23 cellular contexts compared by ENCODE assay signal in the genomic region with DNA sequence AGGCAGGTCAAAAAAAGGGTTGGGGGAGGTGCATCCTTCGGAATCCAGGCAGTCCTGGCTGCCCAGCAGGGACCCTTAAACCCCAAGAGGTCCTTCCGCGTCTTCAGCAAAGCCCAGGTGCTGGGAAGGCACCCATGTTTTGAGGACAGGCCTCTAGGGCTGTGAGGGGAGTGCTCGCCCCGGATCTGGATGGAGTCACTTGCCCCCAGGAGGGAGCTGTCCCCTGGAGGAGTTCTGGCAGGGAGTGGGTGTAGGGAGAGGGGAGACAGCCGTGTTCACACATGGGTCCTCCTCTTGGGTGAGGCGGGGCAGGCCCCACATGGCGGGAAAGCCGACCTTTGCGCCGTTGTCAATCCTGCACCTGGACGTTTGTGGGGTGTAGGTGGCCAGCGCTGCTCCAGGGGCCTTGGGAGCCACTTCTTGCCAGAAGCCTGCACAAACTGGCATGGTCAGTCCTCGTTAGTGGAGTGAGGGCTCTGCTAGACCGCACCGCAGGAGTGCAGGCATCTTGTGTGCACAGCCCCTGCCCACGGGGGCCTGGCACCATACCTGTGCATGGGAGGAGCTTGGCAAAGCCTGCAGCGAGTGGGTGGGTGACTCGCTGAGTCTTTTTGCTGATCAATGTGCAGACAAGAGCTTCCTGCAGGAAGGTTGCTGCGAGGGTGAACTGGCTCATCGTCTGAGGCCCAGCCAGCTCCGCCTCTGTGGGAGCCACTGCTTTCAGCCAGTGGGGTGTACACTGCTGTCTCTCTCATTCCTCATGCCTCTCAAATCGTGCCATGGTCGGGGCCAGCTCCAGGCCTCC. TPM values are rescaled to one million over a fixed set of nuclear protein-coding genes. Genes with fewer than 3 reads are reported as not detected.
DNase-seq lines count a peak whose midpoint lies in the region; ATAC-seq and TF ChIP-seq lines count a peak whose summit lies in the region.
"Had no signal": no experiment of that assay in that cellular context is flagged by ENCODE, and none has a peak within 500 bp of the region (broad histone marks: within the 10 kb centered on the region; RNA-seq: fewer than 3 reads in every experiment).

No MANE protein-coding gene starts in this region.

- in situ Hi-C loops in transverse colon (cut with MboI; ENCODE audit: low pct_ligation_motif_present in 1 of 4, low pct_unique_long_range_greater_than_20kb in 1 of 4, low sequenced_read_pairs in 3 of 4) = no loop called here

- no peak overlapping the region for H3K4me3 Mint-ChIP-seq in activated T-cell treated with anti-CD3 and anti-CD28 coated beads, Interleukin-2, amount 50 U/mL, for 4 hours
- H3K4me3 Mint-ChIP-seq in activated T-cell treated with anti-CD3 and anti-CD28 coated beads, Interleukin-2, amount 50 U/mL, for 72 hours = no peak overlapping the region
- H3K4me3 Mint-ChIP-seq: IgD-negative memory B cell, naive B cell had no signal

- H3K27ac Mint-ChIP-seq in activated T-cell treated with anti-CD3 and anti-CD28 coated beads, Interleukin-2, amount 50 U/mL, for 72 hours = no peak overlapping the region
- H3K27ac Mint-ChIP-seq: IgD-negative memory B cell had no signal

- no peaks in the 10 kb centered on the region for H3K4me1 Mint-ChIP-seq in activated T-cell treated with anti-CD3 and anti-CD28 coated beads, Interleukin-2, amount 50 U/mL, for 4 hours (ENCODE audit: low read depth)
- no peaks in the 10 kb centered on the region for H3K4me1 Mint-ChIP-seq in activated T-cell treated with anti-CD3 and anti-CD28 coated beads, Interleukin-2, amount 50 U/mL, for 72 hours (ENCODE audit: low read depth)
- H3K4me1 Mint-ChIP-seq: IgD-negative memory B cell had no signal

- no peaks in the 10 kb centered on the region for H3K9me3 ChIP-seq in RWPE2 (ENCODE audit: severe bottlenecking)
- H3K9me3 ChIP-seq in transverse colon = no peaks in the 10 kb centered on the region
- H3K9me3 ChIP-seq: left lung, right atrium auricular region, spleen had no signal

- H3K27me3 Mint-ChIP-seq in activated T-cell treated with anti-CD3 and anti-CD28 coated beads, Interleukin-2, amount 50 U/mL, for 4 hours (ENCODE audit: low read depth) = no peaks in the 10 kb centered on the region
- H3K27me3 Mint-ChIP-seq in activated T-cell treated with anti-CD3 and anti-CD28 coated beads, Interleukin-2, amount 50 U/mL, for 72 hours (ENCODE audit: low read depth) = no peaks in the 10 kb centered on the region
- H3K27me3 Mint-ChIP-seq: IgD-negative memory B cell, naive B cell had no signal

- peak; percentile 18 to 30 for ATAC-seq in activated T-cell treated with anti-CD3 and anti-CD28 coated beads, Interleukin-2, amount 50 U/mL, for 4 hours
- no peak for ATAC-seq in activated T-cell treated with anti-CD3 and anti-CD28 coated beads, Interleukin-2, amount 50 U/mL, for 72 hours (replicated peaks in 1 of 2)
- peak; percentile 23; the same call in 1 of the 3 replicates for ATAC-seq in RWPE2 (ENCODE audit: low read depth)
- ATAC-seq in HG03439 (IDR thresholded peaks at IDR 0.05; ENCODE audit: unreplicated experiment) = no peak
- ATAC-seq: left lung, Right ventricle myocardium inferior had no signal

- DNase-seq in activated T-cell treated with anti-CD3 and anti-CD28 coated beads, Interleukin-2, amount 50 U/mL, for 4 hours = no peak
- no peak for DNase-seq in activated T-cell treated with anti-CD3 and anti-CD28 coated beads, Interleukin-2, amount 50 U/mL, for 72 hours
- DNase-seq in RWPE2 (ENCODE audit: low spot score) = no peak
- DNase-seq in epithelial cell of esophagus (ENCODE audit: low read depth) = peak; percentile 14
- no peak for DNase-seq in transverse colon
- DNase-seq in hepatic stellate cell (ENCODE audit: low spot score) = no peak
- DNase-seq: activated CD4-positive, alpha-beta T cell treated with anti-CD3 and anti-CD28 coated beads for 1 hour; activated gamma-delta T cell; C1 segment of cervical spinal cord; Calu3; cortex of kidney; EL; MM.1S; naive B cell; NCI-H1417 treated with DMSO at 0.1 percent for 48 hours; NCI-H526; spleen had no signal

- H3K4me1 ChIP-seq in RWPE2 (ENCODE audit: insufficient read depth, poor library complexity, severe bottlenecking) (no peaks in the 10 kb centered on the region), transverse colon (no peaks in the 10 kb centered on the region)
- H3K4me1 ChIP-seq: left lung, right atrium auricular region, spleen had no signal

- peaks cover 17% of the 10 kb centered on the region for H3K36me3 Mint-ChIP-seq in activated T-cell treated with anti-CD3 and anti-CD28 coated beads, Interleukin-2, amount 50 U/mL, for 4 hours (ENCODE audit: insufficient read depth)
- no peaks in the 10 kb centered on the region for H3K36me3 Mint-ChIP-seq in activated T-cell treated with anti-CD3 and anti-CD28 coated beads, Interleukin-2, amount 50 U/mL, for 72 hours (ENCODE audit: insufficient read depth in 2 of 2)
- H3K36me3 Mint-ChIP-seq: IgD-negative memory B cell had no signal

- TF ChIP-seq CTCF in RWPE2 (IDR thresholded peaks at IDR 0.05; ENCODE audit: poor library complexity, severe bottlenecking) (no peak), epithelial cell of esophagus (IDR thresholded peaks at IDR 0.05; ENCODE audit: insufficient read depth, low read depth, low read length, missing control alignments) (no peak), transverse colon (IDR thresholded peaks at IDR 0.05) (no peak)

- WGBS in transverse colon (ENCODE audit: low coverage in 1 of 2), 2 donors = 87% methylated on average over 24 of the region's 24 CpGs; no CpG with 5 or more reads in 1 of the 2 donors

- H3K36me3 ChIP-seq in RWPE2 (ENCODE audit: low read depth) (peaks cover 18% of the 10 kb centered on the region), transverse colon (peaks cover 0 to 22% (median 0%) of the 10 kb centered on the region in 4 donors)

- no peaks in the 10 kb centered on the region for H3K27me3 ChIP-seq in RWPE2 (ENCODE audit: insufficient read depth, poor library complexity, severe bottlenecking)
- H3K27me3 ChIP-seq in transverse colon = no peaks in the 10 kb centered on the region
- H3K27me3 ChIP-seq: left lung, right atrium auricular region, spleen had no signal

- H3K27ac ChIP-seq in RWPE2 (ENCODE audit: poor library complexity, severe bottlenecking) = no peak overlapping the region
- peak overlapping the region; percentile 27 for H3K27ac ChIP-seq in temporal lobe (ENCODE audit: low read depth, low read length)
- no peak overlapping the region for H3K27ac ChIP-seq in transverse colon
- H3K27ac ChIP-seq: left lung, right atrium auricular region, spleen had no signal

- no peak for TF ChIP-seq EP300 in transverse colon (IDR thresholded peaks at IDR 0.05; ENCODE audit: low read depth)

- no peak for TF ChIP-seq POLR2A in transverse colon (IDR thresholded peaks at IDR 0.05)

- intact Hi-C loops in transverse colon (cut with DNase I; ENCODE audit: low total_unique reads) = no loop called here

- H3K4me3 ChIP-seq in RWPE2 (ENCODE audit: severe bottlenecking) (no peak overlapping the region), epithelial cell of esophagus (ENCODE audit: low read length) (no peak overlapping the region), transverse colon (no peak overlapping the region)
- H3K4me3 ChIP-seq: left lung, right atrium auricular region, spleen had no signal

- H3K9me3 Mint-ChIP-seq in activated T-cell treated with anti-CD3 and anti-CD28 coated beads, Interleukin-2, amount 50 U/mL, for 4 hours = no peaks in the 10 kb centered on the region
- H3K9me3 Mint-ChIP-seq in activated T-cell treated with anti-CD3 and anti-CD28 coated beads, Interleukin-2, amount 50 U/mL, for 72 hours = no peaks in the 10 kb centered on the region
- H3K9me3 Mint-ChIP-seq: IgD-negative memory B cell, naive B cell had no signal

RNA-seq across cellular contexts. Expression of a gene that starts 16.0 kb away (rescaled TPM):
- 10 to 100 TPM; 40.0 to 44.7 (median 40.0) TPM for total RNA-seq in activated T-cell treated with anti-CD3 and anti-CD28 coated beads, Interleukin-2, amount 50 U/mL, for 4 hours
- total RNA-seq in activated T-cell treated with anti-CD3 and anti-CD28 coated beads, Interleukin-2, amount 50 U/mL, for 72 hours = 10 to 100 TPM; 36.4 to 39.5 TPM
- total RNA-seq in temporal lobe = 21.1 TPM
- 10 to 100 TPM; 36.2 to 93.1 (median 60.1) TPM for total RNA-seq in transverse colon

RNA-seq across cellular contexts. Expression of a gene that starts 39.7 kb away (rescaled TPM):
- total RNA-seq in activated T-cell treated with anti-CD3 and anti-CD28 coated beads, Interleukin-2, amount 50 U/mL, for 4 hours = 100 to 1,000 TPM; 151 to 173 (median 163) TPM
- 10 to 100 TPM; 22.8 to 29.9 TPM for total RNA-seq in activated T-cell treated with anti-CD3 and anti-CD28 coated beads, Interleukin-2, amount 50 U/mL, for 72 hours
- total RNA-seq in temporal lobe (3.7 TPM), transverse colon (10 to 100 TPM in 3 of 4 donors, not detected in 1; 34.0 to 55.7 (median 39.5) TPM)

RNA-seq across cellular contexts. Expression of a gene that starts 49.2 kb away (rescaled TPM):
- 1 to 10 TPM in 1 of 3 donors, under 1 TPM in 2; 0.73 to 1.3 (median 0.86) TPM for total RNA-seq in activated T-cell treated with anti-CD3 and anti-CD28 coated beads, Interleukin-2, amount 50 U/mL, for 4 hours
- under 1 TPM; 0.22 to 0.51 TPM for total RNA-seq in activated T-cell treated with anti-CD3 and anti-CD28 coated beads, Interleukin-2, amount 50 U/mL, for 72 hours
- not detected for total RNA-seq in temporal lobe
- 10 to 100 TPM in 1 of 4 donors, under 1 TPM in 1, not detected in 2; 0.27 to 15.7 TPM for total RNA-seq in transverse colon
- total RNA-seq: Calu3, right atrium auricular region had no signal

RNA-seq across cellular contexts. Expression of a gene that starts 51.9 kb away (rescaled TPM):
- total RNA-seq in activated T-cell treated with anti-CD3 and anti-CD28 coated beads, Interleukin-2, amount 50 U/mL, for 4 hours = 10 to 100 TPM; 74.5 to 91.5 (median 91.4) TPM
- total RNA-seq in activated T-cell treated with anti-CD3 and anti-CD28 coated beads, Interleukin-2, amount 50 U/mL, for 72 hours = 10 to 100 TPM; 39.7 to 48.8 TPM
- total RNA-seq in temporal lobe = 3.9 TPM
- total RNA-seq in transverse colon = 100 to 1,000 TPM in 1 of 4 donors, 10 to 100 TPM in 3; 43.3 to 112 (median 69.5) TPM

RNA-seq across cellular contexts. Expression of a gene that starts 53.8 kb away (rescaled TPM):
- total RNA-seq in activated T-cell treated with anti-CD3 and anti-CD28 coated beads, Interleukin-2, amount 50 U/mL, for 4 hours = under 1 TPM; 0.13 to 0.19 (median 0.18) TPM
- total RNA-seq in activated T-cell treated with anti-CD3 and anti-CD28 coated beads, Interleukin-2, amount 50 U/mL, for 72 hours = 1 to 10 TPM; 2.5 to 4.4 TPM
- 73.5 TPM for total RNA-seq in temporal lobe
- 1 to 10 TPM in 3 of 4 donors, not detected in 1; 2.9 to 9.0 (median 4.6) TPM for total RNA-seq in transverse colon

Comparison
In these comparisons a context has a peak if more than half of its experiments do, and no peak if none do; other contexts are left out.
1. ATAC-seq: peak in activated T-cell treated with anti-CD3 and anti-CD28 coated beads, Interleukin-2, amount 50 U/mL, for 4 hours (2 of 2) and RWPE2 (single experiment); none in activated T-cell treated with anti-CD3 and anti-CD28 coated beads, Interleukin-2, amount 50 U/mL, for 72 hours (0 of 2) and HG03439 (single experiment).